ENCODE assay signal across 1 cellular context in genomic region chr12:120445911-120446909, GRCh38.
A peak's percentile ranks its signal among the peaks of the same experiment; 100 is the strongest.
TF ChIP-seq lines count a peak whose summit lies in the region.

Gene GATC, plus strand, starts transcription at chr12:120446444. Its CDS starts 37 bp downstream, at chr12:120446481.
Gene TRIAP1, minus strand, starts transcription at chr12:120446384. Its CDS starts 12 bp downstream, at chr12:120446372.

TF ChIP-seq in K562, 482 proteins besides CTCF, POLR2A, EP300 and RAD21 (continued from another document and continues in another):
- TF ChIP-seq, protein P1, sequence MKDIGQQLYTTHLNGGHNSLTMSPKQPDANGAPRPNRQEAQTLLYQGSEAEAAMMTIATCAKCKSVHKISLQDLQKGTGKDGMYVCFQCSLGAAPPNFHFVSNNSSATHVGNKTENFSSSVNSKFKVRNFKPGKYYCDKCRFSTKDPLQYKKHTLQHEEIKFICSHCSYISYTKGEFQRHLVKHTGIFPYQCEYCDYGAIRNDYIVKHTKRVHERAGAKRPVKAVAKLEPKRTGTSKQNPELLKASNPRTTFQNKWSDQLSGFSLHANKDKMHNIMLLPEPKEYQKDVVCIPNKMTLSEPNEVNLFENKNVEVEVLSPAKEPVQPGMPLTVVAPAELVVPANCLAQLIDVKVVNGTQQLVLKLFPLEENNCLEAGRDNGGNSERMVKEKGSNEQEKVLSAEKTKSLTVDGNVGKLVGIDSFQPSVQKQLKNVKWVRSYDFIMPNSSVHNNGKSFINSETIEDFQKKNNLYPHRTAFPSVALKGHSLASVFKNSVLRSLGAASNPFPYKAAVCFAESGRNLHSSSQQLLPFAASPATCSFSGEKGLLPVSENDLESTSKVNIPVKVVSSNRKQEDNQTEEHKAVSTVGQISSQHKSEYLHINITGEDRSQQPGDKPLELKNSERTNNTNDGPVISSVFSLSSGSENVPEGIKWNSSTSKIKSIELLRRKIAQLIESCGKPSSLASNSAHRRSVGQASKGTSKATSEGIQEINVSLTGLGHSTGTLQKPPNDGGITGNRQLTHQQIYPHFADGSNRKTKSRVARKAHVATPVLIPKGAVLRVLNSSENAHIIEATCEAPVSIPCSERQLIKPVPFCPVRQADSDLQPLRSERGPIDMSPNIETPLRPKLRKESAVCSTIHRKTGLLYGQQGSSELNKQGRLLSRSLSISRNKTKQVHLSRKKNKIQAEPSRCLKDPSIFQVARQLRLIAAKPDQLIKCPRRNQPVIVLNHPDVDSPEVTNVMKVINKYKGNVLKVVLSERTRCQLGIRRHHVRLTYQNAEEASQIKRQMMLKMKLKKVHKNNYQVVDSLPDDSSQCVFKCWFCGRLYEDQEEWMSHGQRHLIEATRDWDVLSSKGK (CRISPR knock-in tag; IDR thresholded peaks at IDR 0.05), result no peak
- TF ChIP-seq, protein P2, sequence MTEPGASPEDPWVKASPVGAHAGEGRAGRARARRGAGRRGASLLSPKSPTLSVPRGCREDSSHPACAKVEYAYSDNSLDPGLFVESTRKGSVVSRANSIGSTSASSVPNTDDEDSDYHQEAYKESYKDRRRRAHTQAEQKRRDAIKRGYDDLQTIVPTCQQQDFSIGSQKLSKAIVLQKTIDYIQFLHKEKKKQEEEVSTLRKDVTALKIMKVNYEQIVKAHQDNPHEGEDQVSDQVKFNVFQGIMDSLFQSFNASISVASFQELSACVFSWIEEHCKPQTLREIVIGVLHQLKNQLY (CRISPR knock-in tag; conservative IDR thresholded peaks at IDR 0.05), result no peak
- TF ChIP-seq MLLT1 (IDR thresholded peaks at IDR 0.05) (peak in 1 of 2 experiments; percentile 100; a peak in 3 of 4 replicates), CREBBP (IDR thresholded peaks at IDR 0.05; ENCODE audit: low read depth, low read length) (no peak), SMARCE1 (IDR thresholded peaks at IDR 0.05) (no peak), CEBPB (tag; IDR thresholded peaks at IDR 0.05) (0 out of 2 replicates have a peak, but pooled peaks have one; percentile 7), ZNF696 (CRISPR knock-in tag; conservative IDR thresholded peaks at IDR 0.05) (no peak), NR2C1 (IDR thresholded peaks at IDR 0.05) (peak; percentile 63), NR2C1 (tag; IDR thresholded peaks at IDR 0.05) (peak; percentile 60), RNF2 (IDR thresholded peaks at IDR 0.05) (peak; percentile 83), SIX5 (IDR thresholded peaks at IDR 0.05; ENCODE audit: borderline replicate concordance in 1 of 2, insufficient read depth in 1 of 2, low read depth in 1 of 2, low read length in 2 of 2) (peak; percentile 64), SRSF7 (optimal IDR thresholded peaks at IDR 0.05; ENCODE audit: low read depth, low read length) (no peak), ARHGAP35 (IDR thresholded peaks at IDR 0.05; ENCODE audit: partially characterized antibody) (no peak), ZNF274 (IDR thresholded peaks at IDR 0.05; ENCODE audit: borderline replicate concordance, low read depth, low read length) (0 out of 2 replicates have a peak, but pooled peaks have one; percentile 19), ZNF431 (CRISPR knock-in tag; IDR thresholded peaks at IDR 0.05) (peak; percentile 63; the same call in 1 of the 2 replicates), ZNF512 (tag; IDR thresholded peaks at IDR 0.05) (no peak), ZFPM2 (CRISPR knock-in tag; IDR thresholded peaks at IDR 0.05) (0 out of 2 replicates have a peak, but pooled peaks have one; percentile 9), RBBP5 (IDR thresholded peaks at IDR 0.05; ENCODE audit: borderline replicate concordance, insufficient read depth, low read length, poor library complexity, severe bottlenecking) (peak; percentile 100), CREB1 (IDR thresholded peaks at IDR 0.05) (peak; percentile 100), CREB1 (CRISPR knock-in tag; IDR thresholded peaks at IDR 0.05) (peak; percentile 100), RBM39 (optimal IDR thresholded peaks at IDR 0.05; ENCODE audit: low read depth, low read length) (peak; percentile 18), ZNF316 (IDR thresholded peaks at IDR 0.05) (peak; percentile 7; the same call in 1 of the 2 replicates), ZNF232 (CRISPR knock-in tag; IDR thresholded peaks at IDR 0.05) (no peak), KDM4B (IDR thresholded peaks at IDR 0.05; ENCODE audit: borderline replicate concordance in 2 of 2, low read depth in 1 of 2) (peak in 1 of 2 experiments; percentile 81; a peak in 1 of 4 replicates), CBX3 (IDR thresholded peaks at IDR 0.05; ENCODE audit: borderline replicate concordance in 1 of 2, low read length in 2 of 2) (peak in 1 of 2 experiments; percentile 12; a peak in 1 of 3 replicates), ZNF224 (CRISPR knock-in tag; IDR thresholded peaks at IDR 0.05) (no peak), SMARCB1 (IDR thresholded peaks at IDR 0.05; ENCODE audit: insufficient read length, low read depth) (no peak), MTA1 (IDR thresholded peaks at IDR 0.05; ENCODE audit: borderline replicate concordance) (peak; percentile 100), GTF2A2 (tag; IDR thresholded peaks at IDR 0.05) (no peak), NFXL1 (CRISPR knock-in tag; IDR thresholded peaks at IDR 0.05) (no peak), NFE2 (IDR thresholded peaks at IDR 0.05; ENCODE audit: low read depth) (peak; percentile 6; the same call in 1 of the 2 replicates), SMAD4 (CRISPR knock-in tag; conservative IDR thresholded peaks at IDR 0.05) (peak; percentile 83), THAP7 (CRISPR knock-in tag; IDR thresholded peaks at IDR 0.05) (peak; percentile 87), ATF1 (CRISPR knock-in tag; IDR thresholded peaks at IDR 0.05) (peak; percentile 100), ATF1 (tag; IDR thresholded peaks at IDR 0.05) (peak; percentile 100), CHD2 (IDR thresholded peaks at IDR 0.05; ENCODE audit: low read depth, low read length) (peak; percentile 55; the same call in 1 of the 2 replicates), ZFX (CRISPR knock-in tag; IDR thresholded peaks at IDR 0.05) (peak; percentile 97), ZNF398 (CRISPR knock-in tag; IDR thresholded peaks at IDR 0.05) (no peak), SMC3 (conservative IDR thresholded peaks at IDR 0.05; ENCODE audit: insufficient read depth, low read depth, low read length) (0 out of 2 replicates have a peak, but pooled peaks have one; percentile 9)
- TF ChIP-seq, protein P3, sequence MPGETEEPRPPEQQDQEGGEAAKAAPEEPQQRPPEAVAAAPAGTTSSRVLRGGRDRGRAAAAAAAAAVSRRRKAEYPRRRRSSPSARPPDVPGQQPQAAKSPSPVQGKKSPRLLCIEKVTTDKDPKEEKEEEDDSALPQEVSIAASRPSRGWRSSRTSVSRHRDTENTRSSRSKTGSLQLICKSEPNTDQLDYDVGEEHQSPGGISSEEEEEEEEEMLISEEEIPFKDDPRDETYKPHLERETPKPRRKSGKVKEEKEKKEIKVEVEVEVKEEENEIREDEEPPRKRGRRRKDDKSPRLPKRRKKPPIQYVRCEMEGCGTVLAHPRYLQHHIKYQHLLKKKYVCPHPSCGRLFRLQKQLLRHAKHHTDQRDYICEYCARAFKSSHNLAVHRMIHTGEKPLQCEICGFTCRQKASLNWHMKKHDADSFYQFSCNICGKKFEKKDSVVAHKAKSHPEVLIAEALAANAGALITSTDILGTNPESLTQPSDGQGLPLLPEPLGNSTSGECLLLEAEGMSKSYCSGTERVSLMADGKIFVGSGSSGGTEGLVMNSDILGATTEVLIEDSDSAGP (CRISPR knock-in tag; IDR thresholded peaks at IDR 0.05), result peak; percentile 72; the same call in 1 of the 2 replicates
- TF ChIP-seq, protein P4, sequence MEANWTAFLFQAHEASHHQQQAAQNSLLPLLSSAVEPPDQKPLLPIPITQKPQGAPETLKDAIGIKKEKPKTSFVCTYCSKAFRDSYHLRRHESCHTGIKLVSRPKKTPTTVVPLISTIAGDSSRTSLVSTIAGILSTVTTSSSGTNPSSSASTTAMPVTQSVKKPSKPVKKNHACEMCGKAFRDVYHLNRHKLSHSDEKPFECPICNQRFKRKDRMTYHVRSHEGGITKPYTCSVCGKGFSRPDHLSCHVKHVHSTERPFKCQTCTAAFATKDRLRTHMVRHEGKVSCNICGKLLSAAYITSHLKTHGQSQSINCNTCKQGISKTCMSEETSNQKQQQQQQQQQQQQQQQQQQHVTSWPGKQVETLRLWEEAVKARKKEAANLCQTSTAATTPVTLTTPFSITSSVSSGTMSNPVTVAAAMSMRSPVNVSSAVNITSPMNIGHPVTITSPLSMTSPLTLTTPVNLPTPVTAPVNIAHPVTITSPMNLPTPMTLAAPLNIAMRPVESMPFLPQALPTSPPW (CRISPR knock-in tag; IDR thresholded peaks at IDR 0.05), result peak; percentile 86
- TF ChIP-seq, protein P5, sequence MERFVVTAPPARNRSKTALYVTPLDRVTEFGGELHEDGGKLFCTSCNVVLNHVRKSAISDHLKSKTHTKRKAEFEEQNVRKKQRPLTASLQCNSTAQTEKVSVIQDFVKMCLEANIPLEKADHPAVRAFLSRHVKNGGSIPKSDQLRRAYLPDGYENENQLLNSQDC (CRISPR knock-in tag; IDR thresholded peaks at IDR 0.05), result peak; percentile 76
- TF ChIP-seq, protein P6, sequence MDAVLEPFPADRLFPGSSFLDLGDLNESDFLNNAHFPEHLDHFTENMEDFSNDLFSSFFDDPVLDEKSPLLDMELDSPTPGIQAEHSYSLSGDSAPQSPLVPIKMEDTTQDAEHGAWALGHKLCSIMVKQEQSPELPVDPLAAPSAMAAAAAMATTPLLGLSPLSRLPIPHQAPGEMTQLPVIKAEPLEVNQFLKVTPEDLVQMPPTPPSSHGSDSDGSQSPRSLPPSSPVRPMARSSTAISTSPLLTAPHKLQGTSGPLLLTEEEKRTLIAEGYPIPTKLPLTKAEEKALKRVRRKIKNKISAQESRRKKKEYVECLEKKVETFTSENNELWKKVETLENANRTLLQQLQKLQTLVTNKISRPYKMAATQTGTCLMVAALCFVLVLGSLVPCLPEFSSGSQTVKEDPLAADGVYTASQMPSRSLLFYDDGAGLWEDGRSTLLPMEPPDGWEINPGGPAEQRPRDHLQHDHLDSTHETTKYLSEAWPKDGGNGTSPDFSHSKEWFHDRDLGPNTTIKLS (IDR thresholded peaks at IDR 0.05; ENCODE audit: borderline replicate concordance, low read depth), result peak; percentile 65; the same call in 1 of the 2 replicates
- TF ChIP-seq, protein P7, sequence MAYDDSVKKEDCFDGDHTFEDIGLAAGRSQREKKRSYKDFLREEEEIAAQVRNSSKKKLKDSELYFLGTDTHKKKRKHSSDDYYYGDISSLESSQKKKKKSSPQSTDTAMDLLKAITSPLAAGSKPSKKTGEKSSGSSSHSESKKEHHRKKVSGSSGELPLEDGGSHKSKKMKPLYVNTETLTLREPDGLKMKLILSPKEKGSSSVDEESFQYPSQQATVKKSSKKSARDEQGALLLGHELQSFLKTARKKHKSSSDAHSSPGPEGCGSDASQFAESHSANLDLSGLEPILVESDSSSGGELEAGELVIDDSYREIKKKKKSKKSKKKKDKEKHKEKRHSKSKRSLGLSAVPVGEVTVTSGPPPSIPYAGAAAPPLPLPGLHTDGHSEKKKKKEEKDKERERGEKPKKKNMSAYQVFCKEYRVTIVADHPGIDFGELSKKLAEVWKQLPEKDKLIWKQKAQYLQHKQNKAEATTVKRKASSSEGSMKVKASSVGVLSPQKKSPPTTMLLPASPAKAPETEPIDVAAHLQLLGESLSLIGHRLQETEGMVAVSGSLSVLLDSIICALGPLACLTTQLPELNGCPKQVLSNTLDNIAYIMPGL (CRISPR knock-in tag; IDR thresholded peaks at IDR 0.05), result peak; percentile 82
